Comparison of ENCODE assay signal across 8 cellular contexts in the genomic region with DNA sequence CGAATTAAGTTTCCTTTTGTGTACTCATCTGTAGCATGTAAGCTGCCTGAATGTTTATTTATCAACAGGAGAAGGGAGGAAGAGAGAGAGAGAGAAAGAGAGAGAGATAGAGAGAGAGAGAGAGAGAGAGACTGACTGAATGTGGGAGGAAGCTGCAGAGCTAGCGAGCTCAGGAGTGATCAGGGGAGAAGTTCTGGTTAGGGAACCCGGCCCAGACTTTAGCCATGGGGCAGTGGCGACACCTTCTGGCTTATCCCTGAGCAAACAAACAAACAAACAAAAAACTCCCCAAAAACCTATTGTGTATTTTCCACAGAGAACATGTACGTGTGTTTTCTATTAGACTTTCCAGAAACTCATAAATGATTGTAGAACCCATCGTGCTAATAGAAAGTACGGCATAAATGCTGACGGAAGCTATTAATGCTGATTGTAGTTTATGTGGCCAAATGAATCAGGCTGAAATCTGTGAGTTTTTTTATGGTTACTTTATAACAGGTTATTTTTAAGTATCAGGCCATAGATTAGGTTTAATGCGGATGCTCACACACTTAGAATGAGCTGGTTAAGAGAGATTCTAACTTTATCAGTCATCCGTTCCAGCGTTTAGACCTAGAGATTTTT.
DNase-seq lines count a peak whose midpoint lies in the region; ATAC-seq and TF ChIP-seq lines count a peak whose summit lies in the region.

No MANE protein-coding gene starts in this region.

- in situ Hi-C loops in SK-MEL-5 (cut with HindIII; ENCODE audit: low pct_unique_long_range_greater_than_20kb, low sequenced_read_pairs): no loop called here

- H3K36me3 ChIP-seq in adrenal gland (replicated peaks in 1 of 2): no peaks in the 10 kb centered on the region

- DNase-seq in GM03348 (ENCODE audit: low spot score): peak; percentile 88
- DNase-seq in HT-29 (ENCODE audit: low spot score): peak; percentile 77
- DNase-seq in SK-MEL-5 (ENCODE audit: low read depth, low spot score): peak; percentile 72
- peak; percentile 62 to 82 (median 75) for DNase-seq in adrenal gland
- DNase-seq in left cardiac atrium: peak; percentile 55
- peak; percentile 37 for DNase-seq in retinal pigment epithelial cell (ENCODE audit: low read depth)

- no peaks in the 10 kb centered on the region for H3K9me3 ChIP-seq in adrenal gland (replicated peaks in 1 of 3)

- no peak overlapping the region for H3K27ac ChIP-seq in adrenal gland

- no peaks in the 10 kb centered on the region for H3K4me1 ChIP-seq in adrenal gland (replicated peaks in 1 of 2)

- no peak overlapping the region for H3K4me3 ChIP-seq in adrenal gland
- H3K4me3 ChIP-seq in retinal pigment epithelial cell (ENCODE audit: low read length): no peak overlapping the region

- TF ChIP-seq CTCF in adrenal gland (IDR thresholded peaks at IDR 0.05): peak; percentile 34 to 80 (median 73)
- peak; percentile 90 for TF ChIP-seq CTCF in retinal pigment epithelial cell (conservative IDR thresholded peaks at IDR 0.05; ENCODE audit: low read depth, low read length)

- no peaks in the 10 kb centered on the region for H3K27me3 ChIP-seq in adrenal gland

- peak; percentile 87 to 90 for ATAC-seq in left cardiac atrium
- no peak for ATAC-seq in GM21825 (IDR thresholded peaks at IDR 0.05; ENCODE audit: unreplicated experiment)
- ATAC-seq in HG03378 (IDR thresholded peaks at IDR 0.05; ENCODE audit: unreplicated experiment): no peak

- TF ChIP-seq POLR2A in adrenal gland (IDR thresholded peaks at IDR 0.05): no peak

- intact Hi-C loops in adrenal gland (cut with DNase I): no loop called here
- intact Hi-C loops in left cardiac atrium (cut with DNase I): loop anchor here in 1 of 2 donors (10.0 kb wide), 3 partner anchors 482 to 1448 kb away; no protein-coding TSS in a partner anchor

- WGBS in adrenal gland, 4 donors: 26 to 37% (median 30%) methylated on average over 11 of the region's 11 CpGs

Comparison
In these comparisons a context has a peak if more than half of its experiments do, and no peak if none do; other contexts are left out.
1. DNase-seq: peak in every context shown above with its lines; median percentile 88 in GM03348; 77 in HT-29; 75 in adrenal gland; 72 in SK-MEL-5; 55 in left cardiac atrium; 37 in retinal pigment epithelial cell.
2. ATAC-seq: peak in left cardiac atrium (2 of 2); none in GM21825 (single experiment) and HG03378 (single experiment).